Comparison of ENCODE assay signal across 10 cellular contexts in genomic region chr12:111446631-111447570, GRCh38. TPM values are rescaled to one million over a fixed set of nuclear protein-coding genes. Genes with fewer than 3 reads are reported as not detected.
DNase-seq lines count a peak whose midpoint lies in the region; ATAC-seq, FAIRE-seq and TF ChIP-seq lines count a peak whose summit lies in the region.
"Had no signal": no experiment of that assay in that cellular context is flagged by ENCODE, and none has a peak within 500 bp of the region (broad histone marks: within the 10 kb centered on the region; RNA-seq: fewer than 3 reads in every experiment).

No MANE protein-coding gene starts in this region.

- FAIRE-seq in GM12892 (lab: Jason Lieb, UNC) = no peak

- DNase-seq in GM12892 (ENCODE audit: insufficient read length) = no peak
- no peak for DNase-seq in cardiac muscle cell (ENCODE audit: low read depth in 1 of 2, low spot score in 1 of 2)
- no peak for DNase-seq in psoas muscle
- DNase-seq in activated gamma-delta T cell (lab: John Stamatoyannopoulos, UW) = no peak
- DNase-seq in NCI-H2196 treated with DMSO at 0.1 percent for 48 hours (lab: John Stamatoyannopoulos, UW; ENCODE audit: unreplicated experiment) = no peak
- DNase-seq in DMS53 treated with DMSO at 0.1 percent for 48 hours (lab: John Stamatoyannopoulos, UW; ENCODE audit: unreplicated experiment) = no peak
- DNase-seq: NCI-H2171 had no signal

- H3K27me3 ChIP-seq in SU-DHL-6 (ENCODE audit: low read length) (no peaks in the 10 kb centered on the region), cardiac muscle cell (no peaks in the 10 kb centered on the region), psoas muscle (ENCODE audit: insufficient read depth in 3 of 3, low read length in 2 of 3) (no peaks in the 10 kb centered on the region)

- H3K4me2 ChIP-seq in SU-DHL-6 (ENCODE audit: low read depth, low read length, poor library complexity, severe bottlenecking) = no peak overlapping the region

- 82 to 88% (median 87%) methylated on average over 20 of the region's 20 CpGs for WGBS in psoas muscle, 3 donors

- H4K20me1 ChIP-seq in SU-DHL-6 (ENCODE audit: low read depth, low read length) = no peaks in the 10 kb centered on the region; the same call in 1 of the 2 replicates

- peak overlapping the region; percentile 68; the same call in 1 of the 2 replicates for H3K27ac ChIP-seq in SU-DHL-6 (ENCODE audit: low read depth, low read length)
- peak overlapping the region; percentile 81 for H3K27ac ChIP-seq in cardiac muscle cell
- peak overlapping the region; percentile 76 for H3K27ac ChIP-seq in psoas muscle

- ATAC-seq in psoas muscle = no peak
- ATAC-seq in GM18868 (IDR thresholded peaks at IDR 0.05; ENCODE audit: unreplicated experiment) = no peak

- H3K4me1 ChIP-seq in cardiac muscle cell (ENCODE audit: low read depth) (peaks cover 17% of the 10 kb centered on the region), psoas muscle (peaks cover 69% of the 10 kb centered on the region)

- intact Hi-C loops in psoas muscle (cut with DNase I) = loop anchor here in 1 of 2 donors (2.0 kb wide), 1 partner anchor 42 kb away; the partner anchor contains the start of gene SH2B3

- H3K4me3 ChIP-seq in SU-DHL-6 (ENCODE audit: insufficient read depth, low read length, poor library complexity, severe bottlenecking) = no peak overlapping the region
- no peak overlapping the region for H3K4me3 ChIP-seq in cardiac muscle cell
- H3K4me3 ChIP-seq in psoas muscle = no peak overlapping the region

- H3K36me3 ChIP-seq in SU-DHL-6 (ENCODE audit: low read length) (peaks cover 3% of the 10 kb centered on the region; the same call in 1 of the 2 replicates), cardiac muscle cell (peaks cover 26% of the 10 kb centered on the region), psoas muscle (ENCODE audit: insufficient read depth in 1 of 2, low read depth in 1 of 2) (peaks cover 8 to 47% of the 10 kb centered on the region in 2 donors)

- H3F3A ChIP-seq in SU-DHL-6 (ENCODE audit: insufficient read depth) = peaks cover 32% of the 10 kb centered on the region

- TF ChIP-seq CTCF in SU-DHL-6 (IDR thresholded peaks at IDR 0.05; ENCODE audit: insufficient read depth, low read length, poor library complexity, severe bottlenecking) (no peak), cardiac muscle cell (IDR thresholded peaks at IDR 0.05; ENCODE audit: low read depth, low read length) (no peak), psoas muscle (IDR thresholded peaks at IDR 0.05) (no peak)

- H3K9ac ChIP-seq in SU-DHL-6 (ENCODE audit: low read length) = no peak overlapping the region
- H3K9ac ChIP-seq: parathyroid adenoma had no signal

- no peaks in the 10 kb centered on the region for H3K9me2 ChIP-seq in SU-DHL-6 (replicated peaks; ENCODE audit: insufficient read depth, low read length)

- peak; percentile 17; the same call in 1 of the 2 replicates for TF ChIP-seq POLR2A in GM12892 (IDR thresholded peaks at IDR 0.05; ENCODE audit: low read depth, low read length)

- H3K79me2 ChIP-seq in SU-DHL-6 (ENCODE audit: insufficient read depth, low read length) = peaks cover 12% of the 10 kb centered on the region; the same call in 1 of the 2 replicates
- H3K79me2 ChIP-seq: parathyroid adenoma had no signal

- H2AFZ ChIP-seq in SU-DHL-6 (ENCODE audit: low read depth, low read length, severe bottlenecking) = no peak overlapping the region
- H2AFZ ChIP-seq: parathyroid adenoma had no signal

- H3K9me3 ChIP-seq in SU-DHL-6 (ENCODE audit: insufficient read depth, low read length) (no peaks in the 10 kb centered on the region), cardiac muscle cell (ENCODE audit: low read depth) (no peaks in the 10 kb centered on the region), psoas muscle (no peaks in the 10 kb centered on the region)

RNA-seq across cellular contexts. Expression of gene SH2B3, which starts 41.2 kb away (rescaled TPM):
- 15.8 TPM for polyA plus RNA-seq in GM12892 (2012; ENCODE audit: missing spikeins)
- total RNA-seq in cardiac muscle cell (7.5 and 11.6 TPM in 2 replicates), psoas muscle (10 to 100 TPM; 10.5 to 25.0 (median 13.2) TPM)
- polyA plus RNA-seq in cardiac muscle cell (5.2 and 5.5 TPM in 2 replicates), psoas muscle (10 to 100 TPM in 1 of 3 donors, 1 to 10 TPM in 2; 4.4 to 22.0 (median 6.4) TPM)
